8 cellular contexts compared by ENCODE assay signal in genomic region chr17:78359936-78360370, GRCh38. TPM values are rescaled to one million over a fixed set of nuclear protein-coding genes. Genes with fewer than 3 reads are reported as not detected.
A peak's percentile ranks its signal among the peaks of the same experiment; 100 is the strongest.
DNase-seq lines count a peak whose midpoint lies in the region; ATAC-seq and TF ChIP-seq lines count a peak whose summit lies in the region.

A gene with protein sequence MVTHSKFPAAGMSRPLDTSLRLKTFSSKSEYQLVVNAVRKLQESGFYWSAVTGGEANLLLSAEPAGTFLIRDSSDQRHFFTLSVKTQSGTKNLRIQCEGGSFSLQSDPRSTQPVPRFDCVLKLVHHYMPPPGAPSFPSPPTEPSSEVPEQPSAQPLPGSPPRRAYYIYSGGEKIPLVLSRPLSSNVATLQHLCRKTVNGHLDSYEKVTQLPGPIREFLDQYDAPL (minus strand): TSS chr17:78360077. CDS start chr17:78359095, 982 bp downstream.

- TF ChIP-seq POLR2A in Peyer's patch (IDR thresholded peaks at IDR 0.05) (peak; percentile 85 to 93), esophagus muscularis mucosa (IDR thresholded peaks at IDR 0.05; ENCODE audit: low read depth) (peak; percentile 82)

- H3K9ac ChIP-seq in BLaER1 treated with 17β-estradiol and CSF1 and Interleukin-3, amounts not matched to agents 10 nM and 100 nM = peak within 1 kb of the TSS; percentile 65 to 98 (median 77)

- no peaks in the 10 kb centered on the region for H3K9me3 Mint-ChIP-seq in activated T-cell treated with anti-CD3 and anti-CD28 coated beads, Interleukin-2, amount 50 U/mL, for 72 hours

- H3K4me3 Mint-ChIP-seq in activated T-cell treated with anti-CD3 and anti-CD28 coated beads, Interleukin-2, amount 50 U/mL, for 72 hours = peak within 1 kb of the TSS; percentile 86 to 96

- peak in 1 of 6 experiments; percentile 9 for TF ChIP-seq CTCF in Peyer's patch (IDR thresholded peaks at IDR 0.05)
- TF ChIP-seq CTCF in esophagus muscularis mucosa (IDR thresholded peaks at IDR 0.05) = no peak

- H3K27ac ChIP-seq in BLaER1 treated with 17β-estradiol and CSF1 and Interleukin-3, amounts not matched to agents 10 nM and 100 nM = peak within 1 kb of the TSS; percentile 52 to 95 (median 71); a peak in 21 of 22 replicates
- H3K27ac ChIP-seq in KOPT-K1 (ENCODE audit: low read depth, low read length, poor library complexity, severe bottlenecking) (peak within 1 kb of the TSS; percentile 21), Peyer's patch (peak within 1 kb of the TSS; percentile 89 to 94 (median 90)), esophagus muscularis mucosa (replicated peaks in 1 of 4) (peak within 1 kb of the TSS; percentile 95 to 99 (median 98)), muscle layer of duodenum (ENCODE audit: low read length) (peak within 1 kb of the TSS; percentile 88)

- peak; percentile 36 for ATAC-seq in GM21360 (IDR thresholded peaks at IDR 0.05; ENCODE audit: unreplicated experiment)
- ATAC-seq in activated T-cell treated with anti-CD3 and anti-CD28 coated beads, Interleukin-2, amount 50 U/mL, for 72 hours (replicated peaks in 1 of 2) = peak; percentile 69 to 70

- peaks cover 0 to 21% (median 0%) of the 10 kb centered on the region in 11 experiments; a peak in 4 of 22 replicates for H3K9me3 ChIP-seq in BLaER1 treated with 17β-estradiol and CSF1 and Interleukin-3, amounts not matched to agents 10 nM and 100 nM (replicated peaks in 1 of 11)
- H3K9me3 ChIP-seq in KOPT-K1 (ENCODE audit: insufficient read depth, low read length, poor library complexity, severe bottlenecking) (no peaks in the 10 kb centered on the region), Peyer's patch (no peaks in the 10 kb centered on the region), esophagus muscularis mucosa (no peaks in the 10 kb centered on the region), muscle layer of duodenum (ENCODE audit: control insufficient read depth in 1 of 2, low read length in 2 of 2) (no peaks in the 10 kb centered on the region)

- peak within 1 kb of the TSS; percentile 57 to 100 (median 82) for H3K4me3 ChIP-seq in BLaER1 treated with 17β-estradiol and CSF1 and Interleukin-3, amounts not matched to agents 10 nM and 100 nM
- H3K4me3 ChIP-seq in Peyer's patch (peak within 1 kb of the TSS; percentile 71 to 81 (median 78)), esophagus muscularis mucosa (peak within 1 kb of the TSS; percentile 92 to 98 (median 95)), muscle layer of duodenum (ENCODE audit: low read depth in 1 of 2, low read length in 2 of 2) (peak within 1 kb of the TSS; percentile 90 to 98)

- WGBS in esophagus muscularis mucosa = 0% methylated on average over 8 of the region's 66 CpGs

- peaks cover 49% of the 10 kb centered on the region for H3K4me1 Mint-ChIP-seq in activated T-cell treated with anti-CD3 and anti-CD28 coated beads, Interleukin-2, amount 50 U/mL, for 72 hours (ENCODE audit: low read depth)

- H3K27me3 Mint-ChIP-seq in activated T-cell treated with anti-CD3 and anti-CD28 coated beads, Interleukin-2, amount 50 U/mL, for 72 hours (ENCODE audit: low read depth) = peaks cover 5% of the 10 kb centered on the region

- H3K36me3 ChIP-seq in BLaER1 treated with 17β-estradiol and CSF1 and Interleukin-3, amounts not matched to agents 10 nM and 100 nM = peaks cover 0 to 44% (median 0%) of the 10 kb centered on the region in 11 experiments; a peak in 11 of 22 replicates
- H3K36me3 ChIP-seq in KOPT-K1 (ENCODE audit: insufficient read depth, low read length) (no peaks in the 10 kb centered on the region), Peyer's patch (peaks cover 0 to 5% (median 0%) of the 10 kb centered on the region in 3 donors), esophagus muscularis mucosa (peaks cover 0 to 39% (median 22%) of the 10 kb centered on the region in 4 donors), muscle layer of duodenum (ENCODE audit: control insufficient read depth in 1 of 2, insufficient read depth in 2 of 2, low read length in 2 of 2) (peaks cover 14 to 29% of the 10 kb centered on the region in 2 donors)

- peak; percentile 83 for TF ChIP-seq EP300 in esophagus muscularis mucosa (IDR thresholded peaks at IDR 0.05)

- peaks cover 21 to 90% (median 52%) of the 10 kb centered on the region in 10 experiments for H3K4me1 ChIP-seq in BLaER1 treated with 17β-estradiol and CSF1 and Interleukin-3, amounts not matched to agents 10 nM and 100 nM
- peaks cover 0 to 36% (median 23%) of the 10 kb centered on the region in 4 donors for H3K4me1 ChIP-seq in Peyer's patch
- H3K4me1 ChIP-seq in esophagus muscularis mucosa = peaks cover 44 to 61% (median 50%) of the 10 kb centered on the region in 4 donors
- peaks cover 11 to 31% of the 10 kb centered on the region in 2 donors for H3K4me1 ChIP-seq in muscle layer of duodenum (ENCODE audit: control insufficient read depth in 1 of 2, insufficient read depth in 2 of 2, low read length in 2 of 2)

- H3K27me3 ChIP-seq in BLaER1 treated with 17β-estradiol and CSF1 and Interleukin-3, amounts not matched to agents 10 nM and 100 nM = peaks cover 0 to 60% (median 53%) of the 10 kb centered on the region in 11 experiments; a peak in 18 of 22 replicates
- H3K27me3 ChIP-seq in Peyer's patch (no peaks in the 10 kb centered on the region), esophagus muscularis mucosa (no peaks in the 10 kb centered on the region), muscle layer of duodenum (ENCODE audit: low read depth, low read length) (no peaks in the 10 kb centered on the region)

- peaks cover 15 to 19% of the 10 kb centered on the region in 2 donors for H3K36me3 Mint-ChIP-seq in activated T-cell treated with anti-CD3 and anti-CD28 coated beads, Interleukin-2, amount 50 U/mL, for 72 hours (ENCODE audit: insufficient read depth in 2 of 2)

- intact Hi-C loops in esophagus muscularis mucosa (cut with DNase I) = loop anchor here (1.0 to 5.0 kb wide), 2 partner anchors 71 to 188 kb away; no protein-coding TSS in a partner anchor

- H4K20me1 ChIP-seq in BLaER1 treated with 17β-estradiol and CSF1 and Interleukin-3, amounts not matched to agents 10 nM and 100 nM = peaks cover 23 to 49% (median 38%) of the 10 kb centered on the region in 11 experiments

- peak within 1 kb of the TSS; percentile 92 for H3K27ac Mint-ChIP-seq in activated T-cell treated with anti-CD3 and anti-CD28 coated beads, Interleukin-2, amount 50 U/mL, for 72 hours

- peak within 1 kb of the TSS; percentile 95 to 100 (median 99) for H3K4me2 ChIP-seq in BLaER1 treated with 17β-estradiol and CSF1 and Interleukin-3, amounts not matched to agents 10 nM and 100 nM

- DNase-seq in Peyer's patch (peak; percentile 87 to 96 (median 94)), esophagus muscularis mucosa (ENCODE audit: extremely low spot score) (peak; percentile 99)
- peak; percentile 98 to 99 for DNase-seq in activated T-cell treated with anti-CD3 and anti-CD28 coated beads, Interleukin-2, amount 50 U/mL, for 72 hours
- peak; percentile 90 for DNase-seq in stimulated activated CD8-positive, alpha-beta memory T cell treated with anti-CD3 and anti-CD28 coated beads, Interleukin-7, amount 100 ng/mL, for 1 hour (ENCODE audit: low read depth in 2 of 2)

RNA-seq across cellular contexts. Expression of the gene that starts here (rescaled TPM):
- total RNA-seq in Peyer's patch (100 to 1,000 TPM in 1 of 4 donors, 10 to 100 TPM in 2, 1 to 10 TPM in 1; 3.2 to 125 (median 20.8) TPM), esophagus muscularis mucosa (1,000 to 10,000 TPM in 1 of 4 donors, 10 to 100 TPM in 3; 12.5 to 1,139 (median 39.3) TPM)
- 100 to 1,000 TPM; 164 to 212 TPM for total RNA-seq in activated T-cell treated with anti-CD3 and anti-CD28 coated beads, Interleukin-2, amount 50 U/mL, for 72 hours

Comparison
In these comparisons a context has a peak if more than half of its experiments do, and no peak if none do; other contexts are left out.
1. Peak in every context shown above with its lines: DNase-seq, ATAC-seq, H3K4me3 ChIP-seq and H3K27ac ChIP-seq.
2. H3K27ac ChIP-seq: peak in every context shown above with its lines; median percentile 98 in esophagus muscularis mucosa; 90 in Peyer's patch; 88 in muscle layer of duodenum; 71 in BLaER1 treated with 17β-estradiol and CSF1 and Interleukin-3, amounts not matched to agents 10 nM and 100 nM; 21 in KOPT-K1.